1 cellular context compared by ENCODE assay signal in genomic region chr17:76254275-76254674, GRCh38.
TF ChIP-seq lines count a peak whose summit lies in the region.

No MANE protein-coding gene starts in this region.

TF ChIP-seq in H1, 55 proteins besides CTCF, POLR2A, EP300 and RAD21:
- TF ChIP-seq TEAD4 (IDR thresholded peaks at IDR 0.05; ENCODE audit: low read depth, low read length) (no peak), HDAC6 (IDR thresholded peaks at IDR 0.05; ENCODE audit: low read depth, low read length) (no peak), SIRT6 (IDR thresholded peaks at IDR 0.05; ENCODE audit: low read length) (no peak), SAP30 (IDR thresholded peaks at IDR 0.05; ENCODE audit: insufficient read depth, insufficient replicate concordance, low read length) (no peak), CTBP2 (IDR thresholded peaks at IDR 0.05; ENCODE audit: borderline replicate concordance, insufficient read depth, insufficient read length, low read length) (no peak), KDM1A (IDR thresholded peaks at IDR 0.05; ENCODE audit: borderline replicate concordance, low read length) (no peak), E2F6 (IDR thresholded peaks at IDR 0.05) (no peak), HDAC2 (IDR thresholded peaks at IDR 0.05; ENCODE audit: borderline replicate concordance in 1 of 2, low read depth in 2 of 2, low read length in 2 of 2) (no peak), BACH1 (IDR thresholded peaks at IDR 0.05; ENCODE audit: low read length) (no peak), PHF8 (conservative IDR thresholded peaks at IDR 0.05; ENCODE audit: low read depth, low read length) (no peak), ASH2L (IDR thresholded peaks at IDR 0.05; ENCODE audit: low read length) (no peak), MAX (IDR thresholded peaks at IDR 0.05) (no peak), CHD1 (IDR thresholded peaks at IDR 0.05; ENCODE audit: low read depth, low read length) (no peak), TBP (IDR thresholded peaks at IDR 0.05; ENCODE audit: low read depth, low read length) (no peak), BCL11A (IDR thresholded peaks at IDR 0.05; ENCODE audit: low read depth in 2 of 2, low read length in 2 of 2) (no peak), GABPA (IDR thresholded peaks at IDR 0.05; ENCODE audit: borderline replicate concordance, insufficient read depth, low read length) (no peak), ATF2 (IDR thresholded peaks at IDR 0.05; ENCODE audit: low read length) (no peak), POLR2AphosphoS5 (IDR thresholded peaks at IDR 0.05; ENCODE audit: low read depth, low read length) (no peak), GTF2F1 (IDR thresholded peaks at IDR 0.05; ENCODE audit: borderline replicate concordance, low read depth, low read length) (no peak), JUN (IDR thresholded peaks at IDR 0.05; ENCODE audit: low read depth, low read length) (no peak)
TF ChIP-seq in H1: peak in this region for 0.
